ENCODE assay signal across 13 cellular contexts in genomic region chr12:108700833-108701450, GRCh38. TPM values are rescaled to one million over a fixed set of nuclear protein-coding genes. Genes with fewer than 3 reads are reported as not detected.
DNase-seq lines count a peak whose midpoint lies in the region; ATAC-seq and TF ChIP-seq lines count a peak whose summit lies in the region.
"Had no signal": no experiment of that assay in that cellular context is flagged by ENCODE, and none has a peak within 500 bp of the region (broad histone marks: within the 10 kb centered on the region; RNA-seq: fewer than 3 reads in every experiment).

No MANE protein-coding gene starts in this region.

- H3K9me3 ChIP-seq in HAP-1 (no peaks in the 10 kb centered on the region), SK-N-MC (ENCODE audit: low read depth, low read length) (no peaks in the 10 kb centered on the region), gastroesophageal sphincter (no peaks in the 10 kb centered on the region), adrenal gland (replicated peaks in 1 of 3) (no peaks in the 10 kb centered on the region)
- H3K9me3 ChIP-seq: BLaER1 treated with 17β-estradiol and CSF1 and Interleukin-3, amounts not matched to agents 10 nM and 100 nM had no signal

- H3K36me3 ChIP-seq in HAP-1 (replicated peaks) (peaks cover 15% of the 10 kb centered on the region), SK-N-MC (ENCODE audit: insufficient read depth, low read length) (peaks cover 20% of the 10 kb centered on the region), gastroesophageal sphincter (peaks cover 0 to 26% of the 10 kb centered on the region in 2 donors), rectal smooth muscle tissue (ENCODE audit: control insufficient read depth, insufficient read depth, low read length) (peaks cover 6% of the 10 kb centered on the region), adrenal gland (replicated peaks in 1 of 2) (peaks cover 0 to 8% of the 10 kb centered on the region in 2 donors)

- H3K4me3 ChIP-seq in HAP-1 (no peak overlapping the region), SK-N-MC (no peak overlapping the region), gastroesophageal sphincter (peak overlapping the region in 1 of 2 donors; percentile 6), rectal smooth muscle tissue (ENCODE audit: low read length) (no peak overlapping the region), adrenal gland (no peak overlapping the region)
- H3K4me3 ChIP-seq: BLaER1 treated with 17β-estradiol and CSF1 and Interleukin-3, amounts not matched to agents 10 nM and 100 nM had no signal

- TF ChIP-seq CTCF in gastroesophageal sphincter (IDR thresholded peaks at IDR 0.05) (no peak), adrenal gland (IDR thresholded peaks at IDR 0.05) (no peak)

- intact Hi-C loops in adrenal gland (cut with DNase I), result no loop called here

- TF ChIP-seq EP300 in gastroesophageal sphincter (IDR thresholded peaks at IDR 0.05), result no peak

- H3K27ac ChIP-seq in SK-N-MC (peak overlapping the region; percentile 45; the same call in 1 of the 2 replicates), gastroesophageal sphincter (peak overlapping the region; percentile 85 to 96 (median 94)), rectal smooth muscle tissue (ENCODE audit: low read depth, low read length) (peak overlapping the region; percentile 76), adrenal gland (peak overlapping the region in 2 of 5 donors; percentile 20 to 58)

- no peaks in the 10 kb centered on the region for H3K27me3 ChIP-seq in HAP-1 (ENCODE audit: low read depth)
- no peaks in the 10 kb centered on the region for H3K27me3 ChIP-seq in gastroesophageal sphincter
- no peaks in the 10 kb centered on the region for H3K27me3 ChIP-seq in rectal smooth muscle tissue (ENCODE audit: control insufficient read depth, insufficient read depth, low read length)
- H3K27me3 ChIP-seq in adrenal gland, result no peaks in the 10 kb centered on the region
- H3K27me3 ChIP-seq: BLaER1 treated with 17β-estradiol and CSF1 and Interleukin-3, amounts not matched to agents 10 nM and 100 nM had no signal

- whole genome bisulfite sequencing in gastroesophageal sphincter (ENCODE audit: low coverage in 1 of 2), 2 donors, result 35 to 39% methylated on average over 9 to 10 of the region's 10 CpGs
- 72 to 82% (median 78%) methylated on average over 10 of the region's 10 CpGs for WGBS in adrenal gland, 4 donors

- H3K9ac ChIP-seq in SK-N-MC (ENCODE audit: insufficient read length) (no peak overlapping the region), rectal smooth muscle tissue (ENCODE audit: low read length) (no peak overlapping the region)

- DNase-seq in HAP-1 (ENCODE audit: low spot score in 2 of 2) (peak; percentile 34 to 46), SK-N-MC (ENCODE audit: low read depth, low spot score) (no peak), adrenal gland (no peak), cerebellar cortex (ENCODE audit: low spot score) (no peak)
- no peak for DNase-seq in effector CD8-positive, alpha-beta T cell (lab: John Stamatoyannopoulos, UW)
- DNase-seq: activated CD4-positive, CD25-positive, alpha-beta regulatory T cell; cerebellar nuclear complex; NCI-H446 treated with DMSO at 0.1 percent for 48 hours; stimulated activated naive B cell treated with anti-CD40 and anti-IgM and Interleukin-4, amounts not matched to agents 10 μg/mL and 1 μg/mL and 100 μg/mL, for 72 hours had no signal

- H3K4me1 ChIP-seq in HAP-1, result peaks cover 37% of the 10 kb centered on the region
- peaks cover 35 to 100% (median 45%) of the 10 kb centered on the region in 3 donors for H3K4me1 ChIP-seq in gastroesophageal sphincter
- H3K4me1 ChIP-seq in rectal smooth muscle tissue (ENCODE audit: control insufficient read depth, insufficient read depth, low read length), result peaks cover 62% of the 10 kb centered on the region
- H3K4me1 ChIP-seq in adrenal gland (replicated peaks in 1 of 2), result peaks cover 0 to 45% of the 10 kb centered on the region in 2 donors

- ATAC-seq in gastroesophageal sphincter, result no peak
- no peak for ATAC-seq in HG03097 (IDR thresholded peaks at IDR 0.05; ENCODE audit: low FRiP score, unreplicated experiment)

- TF ChIP-seq POLR2A in gastroesophageal sphincter (IDR thresholded peaks at IDR 0.05) (no peak), adrenal gland (IDR thresholded peaks at IDR 0.05) (no peak)

- in situ Hi-C loops in HAP-1 (cut with MboI; ENCODE audit: low sequenced_read_pairs), result no loop called here

RNA-seq across cellular contexts. Expression of gene CORO1C, which starts 30.4 kb away (rescaled TPM):
- total RNA-seq in gastroesophageal sphincter (100 to 1,000 TPM; 277 to 473 (median 342) TPM), adrenal gland (100 to 1,000 TPM in 2 of 8 donors, 10 to 100 TPM in 6; 57.3 to 124 (median 84.8) TPM)
- 10 to 100 TPM; 17.4 to 57.1 (median 32.3) TPM for polyA plus RNA-seq in adrenal gland

Comparison
In these comparisons a context has a peak if more than half of its experiments do, and no peak if none do; other contexts are left out.
1. DNase-seq: peak in HAP-1 (2 of 2); none in SK-N-MC (single experiment), adrenal gland (0 of 7), cerebellar cortex (single experiment) and effector CD8-positive, alpha-beta T cell (single experiment).